ENCODE assay signal across 14 cellular contexts in genomic region chr5:178428341-178429155, GRCh38.
DNase-seq lines count a peak whose midpoint lies in the region; FAIRE-seq and TF ChIP-seq lines count a peak whose summit lies in the region.
"Had no signal": no experiment of that assay in that cellular context is flagged by ENCODE, and none has a peak within 500 bp of the region (broad histone marks: within the 10 kb centered on the region; RNA-seq: fewer than 3 reads in every experiment).

No MANE protein-coding gene starts in this region.

- H4K8ac ChIP-seq in mesenchymal stem cell (ENCODE audit: low read length): no peak overlapping the region

- peaks cover 15% of the 10 kb centered on the region for H3K4me1 ChIP-seq in HUES64 (ENCODE audit: insufficient read depth, low read length)
- peaks cover 29% of the 10 kb centered on the region for H3K4me1 ChIP-seq in ectodermal cell (ENCODE audit: control insufficient read depth, insufficient read depth, low read length)
- no peaks in the 10 kb centered on the region for H3K4me1 ChIP-seq in mesenchymal stem cell (ENCODE audit: control insufficient read depth, insufficient read depth, low read depth, low read length)
- H3K4me1 ChIP-seq: Peyer's patch had no signal

- H3K14ac ChIP-seq in mesenchymal stem cell (ENCODE audit: low read length in 2 of 2): no peak overlapping the region

- no peak overlapping the region for H3K4me2 ChIP-seq in mesenchymal stem cell (ENCODE audit: low read length, poor library complexity, severe bottlenecking)

- H2BK12ac ChIP-seq in mesenchymal stem cell (ENCODE audit: low read length in 2 of 2): no peak overlapping the region

- no peak for FAIRE-seq in GM12892 (lab: Jason Lieb, UNC)
- FAIRE-seq: H54, K562 had no signal

- H3K9me3 ChIP-seq in HUES64 (ENCODE audit: insufficient read depth, low read depth, low read length) (0 out of 2 replicates have a peak, but pooled peaks cover 4% of the 10 kb centered on the region), ectodermal cell (ENCODE audit: control insufficient read depth, low read length) (no peaks in the 10 kb centered on the region), mesenchymal stem cell (ENCODE audit: control insufficient read depth, low read length) (no peaks in the 10 kb centered on the region)
- H3K9me3 ChIP-seq: Peyer's patch, vagina had no signal

- TF ChIP-seq POLR2A in GM12892 (IDR thresholded peaks at IDR 0.05; ENCODE audit: low read depth, low read length): no peak

- H3K4ac ChIP-seq in mesenchymal stem cell (ENCODE audit: low read depth in 1 of 2, low read length in 2 of 2): no peak overlapping the region

- peak overlapping the region; percentile 25; the same call in 1 of the 2 replicates for H3K9ac ChIP-seq in HUES64 (ENCODE audit: low read depth, low read length)
- no peak overlapping the region for H3K9ac ChIP-seq in mesenchymal stem cell (ENCODE audit: low read length)

- DNase-seq in kidney tubule cell (ENCODE audit: low spot score) (peak; percentile 87), putamen (ENCODE audit: low spot score) (peak; percentile 32), GM12892 (ENCODE audit: insufficient read length) (no peak), mesenchymal stem cell (no peak), T-helper 1 cell (no peak)
- DNase-seq in central memory CD4-positive, alpha-beta T cell: no peak
- DNase-seq: brain microvascular endothelial cell, NCI-H2081 treated with DMSO at 0.1 percent for 48 hours, Peyer's patch had no signal

- no peak overlapping the region for H3K18ac ChIP-seq in mesenchymal stem cell (ENCODE audit: low read depth in 1 of 2, low read length in 2 of 2)

- 83% methylated on average over 20 of the region's 20 CpGs for WGBS in HUES64
- whole genome bisulfite sequencing in ectodermal cell, 2 experiments: 77 to 79% methylated on average over 20 of the region's 20 CpGs
- WGBS in mesenchymal stem cell: 84% methylated on average over 20 of the region's 20 CpGs

- no peaks in the 10 kb centered on the region for H3K27me3 ChIP-seq in HUES64 (ENCODE audit: insufficient read depth, low read length)
- H3K27me3 ChIP-seq in ectodermal cell (ENCODE audit: control insufficient read depth, insufficient read depth, low read length, poor library complexity, severe bottlenecking): no peaks in the 10 kb centered on the region
- H3K27me3 ChIP-seq in mesenchymal stem cell (ENCODE audit: control insufficient read depth in 1 of 2, insufficient read depth in 1 of 2, low read length in 2 of 2): peaks cover 0 to 6% of the 10 kb centered on the region in 2 experiments
- H3K27me3 ChIP-seq: brain microvascular endothelial cell, Peyer's patch, vagina had no signal

- no peak overlapping the region for H2BK15ac ChIP-seq in mesenchymal stem cell (ENCODE audit: low read depth, poor library complexity, severe bottlenecking)

- H3K4me3 ChIP-seq in HUES64 (ENCODE audit: low read length): no peak overlapping the region
- no peak overlapping the region for H3K4me3 ChIP-seq in ectodermal cell (ENCODE audit: insufficient read depth, low read depth, low read length)
- H3K4me3 ChIP-seq in mesenchymal stem cell (ENCODE audit: insufficient read depth in 1 of 2, low read depth in 1 of 2, low read length in 2 of 2): no peak overlapping the region
- H3K4me3 ChIP-seq: K562, Peyer's patch, vagina had no signal

- no peak overlapping the region for H4K91ac ChIP-seq in mesenchymal stem cell (ENCODE audit: low read length)

- H3K36me3 ChIP-seq in HUES64 (ENCODE audit: insufficient read depth, low read length): no peaks in the 10 kb centered on the region
- H3K36me3 ChIP-seq in ectodermal cell (ENCODE audit: control insufficient read depth, insufficient read depth, low read length): no peaks in the 10 kb centered on the region
- H3K36me3 ChIP-seq in mesenchymal stem cell (ENCODE audit: control insufficient read depth in 1 of 2, insufficient read depth in 2 of 2, low read depth in 1 of 2, low read length in 2 of 2): no peaks in the 10 kb centered on the region
- H3K36me3 ChIP-seq: brain microvascular endothelial cell, Peyer's patch, vagina had no signal

- H2AFZ ChIP-seq in mesenchymal stem cell (ENCODE audit: low read depth, low read length): no peak overlapping the region

- no peak overlapping the region for H2BK5ac ChIP-seq in mesenchymal stem cell (ENCODE audit: low read depth, low read length, poor library complexity, severe bottlenecking)

- H2AK5ac ChIP-seq in mesenchymal stem cell (ENCODE audit: low read length, severe bottlenecking): no peak overlapping the region

- H3K23ac ChIP-seq in mesenchymal stem cell (ENCODE audit: low read length in 2 of 2): no peak overlapping the region

- no peaks in the 10 kb centered on the region for H3K79me1 ChIP-seq in mesenchymal stem cell (replicated peaks; ENCODE audit: low read length, poor library complexity, severe bottlenecking)

- no peak overlapping the region for H3K27ac ChIP-seq in HUES64 (ENCODE audit: low read depth, low read length)
- H3K27ac ChIP-seq in ectodermal cell (ENCODE audit: insufficient read depth, low read depth, low read length, poor library complexity, severe bottlenecking): peak overlapping the region; percentile 26
- H3K27ac ChIP-seq in mesenchymal stem cell (ENCODE audit: low read length, poor library complexity, severe bottlenecking): no peak overlapping the region
- H3K27ac ChIP-seq: brain microvascular endothelial cell, Peyer's patch, vagina had no signal

- H2BK120ac ChIP-seq in mesenchymal stem cell (ENCODE audit: low read depth, low read length): no peak overlapping the region

Comparison
In these comparisons a context has a peak if more than half of its experiments do, and no peak if none do; other contexts are left out.
1. DNase-seq: peak in kidney tubule cell (single experiment) and putamen (single experiment); none in GM12892 (single experiment), mesenchymal stem cell (single experiment), T-helper 1 cell (0 of 5) and central memory CD4-positive, alpha-beta T cell (single experiment).